ENCODE assay signal across 11 cellular contexts in the genomic region with DNA sequence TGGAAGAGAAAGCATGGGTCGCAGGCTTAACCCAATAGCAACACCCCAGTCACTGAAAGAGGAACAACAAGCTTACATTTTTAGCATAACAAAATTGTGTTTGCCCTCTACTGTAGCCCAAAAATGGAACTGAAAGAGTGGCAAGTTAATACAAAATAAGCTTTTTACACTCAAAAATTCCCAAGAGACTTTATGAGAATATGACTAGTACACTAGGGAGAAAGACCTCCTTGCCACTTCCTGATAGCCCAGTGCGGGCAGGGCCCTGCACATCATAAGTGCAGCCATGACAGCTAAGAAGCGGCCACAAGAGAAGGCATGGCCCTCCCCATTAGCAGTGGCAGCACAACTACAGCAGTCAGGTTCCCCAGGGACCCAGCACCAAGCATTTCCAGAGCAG.
DNase-seq lines count a peak whose midpoint lies in the region; ATAC-seq lines count a peak whose summit lies in the region.
"Had no signal": no experiment of that assay in that cellular context is flagged by ENCODE, and none has a peak within 500 bp of the region (broad histone marks: within the 10 kb centered on the region; RNA-seq: fewer than 3 reads in every experiment).

No MANE protein-coding gene starts in this region.

- ATAC-seq in GM18870 (IDR thresholded peaks at IDR 0.05; ENCODE audit: unreplicated experiment) (peak; percentile 90), GM21576 (IDR thresholded peaks at IDR 0.05; ENCODE audit: unreplicated experiment) (peak; percentile 96), HG03103 (IDR thresholded peaks at IDR 0.05; ENCODE audit: low read depth, unreplicated experiment) (peak; percentile 92), sciatic nerve (no peak)
- ATAC-seq: activated T-cell treated with anti-CD3 and anti-CD28 coated beads, Interleukin-2, amount 50 U/mL, for 4 hours had no signal

- DNase-seq in germinal center (ENCODE audit: low spot score) (peak; percentile 66), DMS 273 treated with DMSO at 0.1 percent for 48 hours (lab: John Stamatoyannopoulos, UW) (no peak), sciatic nerve (ENCODE audit: low spot score) (no peak), AG20443 (ENCODE audit: low spot score) (no peak), DMS153 (lab: John Stamatoyannopoulos, UW) (no peak)
- DNase-seq: activated T-cell treated with anti-CD3 and anti-CD28 coated beads, Interleukin-2, amount 50 U/mL, for 4 hours; esophagus squamous epithelium; sigmoid colon had no signal

- intact Hi-C loops in sciatic nerve (cut with DNase I) = no loop called here
